ENCODE assay signal across 24 cellular contexts in the genomic region with DNA sequence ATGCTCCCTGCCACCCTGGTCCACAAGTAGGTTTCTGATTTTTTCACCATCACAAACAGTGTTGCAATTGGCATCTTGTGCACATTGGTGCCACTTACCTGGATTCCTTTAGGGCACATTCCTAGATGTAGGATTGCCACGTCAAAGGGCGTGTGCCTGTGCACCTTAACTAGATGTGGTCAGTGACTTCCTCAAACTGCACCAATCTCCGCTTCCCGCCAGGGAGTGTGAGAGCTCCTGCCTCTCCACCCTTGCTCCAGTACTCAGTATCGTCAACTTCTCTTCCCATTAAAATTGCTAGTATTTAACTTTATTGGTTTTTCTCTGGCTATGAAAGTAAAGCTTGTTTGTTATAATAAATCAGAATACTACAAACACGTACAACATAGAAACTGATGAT. TPM values are rescaled to one million over a fixed set of nuclear protein-coding genes. Genes with fewer than 3 reads are reported as not detected.
DNase-seq lines count a peak whose midpoint lies in the region; ATAC-seq and TF ChIP-seq lines count a peak whose summit lies in the region.
"Had no signal": no experiment of that assay in that cellular context is flagged by ENCODE, and none has a peak within 500 bp of the region (broad histone marks: within the 10 kb centered on the region; RNA-seq: fewer than 3 reads in every experiment).

No MANE protein-coding gene starts in this region.

- H3K4me1 ChIP-seq in PC-3 (ENCODE audit: insufficient read depth, low read length) = peaks cover 24% of the 10 kb centered on the region
- H3K4me1 ChIP-seq: right atrium auricular region, transverse colon had no signal

- H3K9ac ChIP-seq in PC-3 (ENCODE audit: low read length) = no peak overlapping the region
- H3K9ac ChIP-seq: BLaER1 treated with 17β-estradiol and CSF1 and Interleukin-3, amounts not matched to agents 10 nM and 100 nM had no signal

- no peaks in the 10 kb centered on the region for H3K27me3 ChIP-seq in PC-3 (ENCODE audit: low read length)
- H3K27me3 ChIP-seq: right atrium auricular region had no signal

- no peaks in the 10 kb centered on the region for H3K9me3 ChIP-seq in PC-3 (ENCODE audit: low read length)
- H3K9me3 ChIP-seq: BLaER1 treated with 17β-estradiol and CSF1 and Interleukin-3, amounts not matched to agents 10 nM and 100 nM; right atrium auricular region; transverse colon had no signal

- H3K36me3 ChIP-seq in PC-3 (ENCODE audit: low read depth, low read length) = no peaks in the 10 kb centered on the region
- H3K36me3 ChIP-seq: BLaER1 treated with 17β-estradiol and CSF1 and Interleukin-3, amounts not matched to agents 10 nM and 100 nM; right atrium auricular region; transverse colon had no signal

- H3K4me2 ChIP-seq in PC-3 (ENCODE audit: low read length) = peak overlapping the region; percentile 53
- H3K4me2 ChIP-seq: BLaER1 treated with 17β-estradiol and CSF1 and Interleukin-3, amounts not matched to agents 10 nM and 100 nM had no signal

- intact Hi-C loops in activated CD4-positive, alpha-beta memory T cell treated with anti-CD3 and anti-CD28 coated beads for 36 hours (cut with micrococcal nuclease) = no loop called here
- intact Hi-C loops in PC-3 (cut with micrococcal nuclease) = no loop called here

- peak overlapping the region; percentile 28 for H3K27ac Mint-ChIP-seq in activated CD4-positive, alpha-beta memory T cell treated with anti-CD3 and anti-CD28 coated beads for 36 hours
- H3K27ac Mint-ChIP-seq in activated CD4-positive, alpha-beta memory T cell treated with anti-CD3 and anti-CD28 coated beads, Interleukin-2, amount 10 ng/mL, durations not matched to agents 7 days and 5 days = no peak overlapping the region
- H3K27ac Mint-ChIP-seq: activated T-cell treated with anti-CD3 and anti-CD28 coated beads, Interleukin-2, amount 50 U/mL, for 24 hours; naive B cell; stimulated activated naive CD8-positive, alpha-beta T cell treated with anti-CD3 and anti-CD28 coated beads, Interleukin-15, amount 100 ng/mL, for 72 hours had no signal

- no peaks in the 10 kb centered on the region for H3K9me2 ChIP-seq in PC-3 (replicated peaks; ENCODE audit: low read length)

- H2AFZ ChIP-seq in PC-3 (ENCODE audit: low read length) = 0 out of 2 replicates have a peak overlapping the region, but pooled peaks have one; percentile 9

- ATAC-seq in PC-3 = peak; percentile 85
- ATAC-seq in HG03571 (IDR thresholded peaks at IDR 0.05; ENCODE audit: unreplicated experiment) = no peak
- no peak for ATAC-seq in GM18498 (IDR thresholded peaks at IDR 0.05; ENCODE audit: unreplicated experiment)
- ATAC-seq: Right ventricle myocardium inferior; stimulated activated naive CD8-positive, alpha-beta T cell treated with anti-CD3 and anti-CD28 coated beads, Interleukin-15, amount 100 ng/mL, for 72 hours had no signal

- no peaks in the 10 kb centered on the region for H3K79me2 ChIP-seq in PC-3 (ENCODE audit: low read length)

- H3K4me3 Mint-ChIP-seq in activated CD4-positive, alpha-beta memory T cell treated with anti-CD3 and anti-CD28 coated beads for 36 hours = no peak overlapping the region
- no peak overlapping the region for H3K4me3 Mint-ChIP-seq in activated CD4-positive, alpha-beta memory T cell treated with anti-CD3 and anti-CD28 coated beads, Interleukin-2, amount 10 ng/mL, durations not matched to agents 7 days and 5 days
- H3K4me3 Mint-ChIP-seq: activated T-cell treated with anti-CD3 and anti-CD28 coated beads, Interleukin-2, amount 50 U/mL, for 24 hours; stimulated activated naive CD8-positive, alpha-beta T cell treated with anti-CD3 and anti-CD28 coated beads, Interleukin-15, amount 100 ng/mL, for 72 hours had no signal

- no peaks in the 10 kb centered on the region for H3K27me3 Mint-ChIP-seq in activated CD4-positive, alpha-beta memory T cell treated with anti-CD3 and anti-CD28 coated beads for 36 hours
- H3K27me3 Mint-ChIP-seq in activated CD4-positive, alpha-beta memory T cell treated with anti-CD3 and anti-CD28 coated beads, Interleukin-2, amount 10 ng/mL, durations not matched to agents 7 days and 5 days = peaks cover 2% of the 10 kb centered on the region
- H3K27me3 Mint-ChIP-seq: activated T-cell treated with anti-CD3 and anti-CD28 coated beads, Interleukin-2, amount 50 U/mL, for 24 hours; stimulated activated naive CD8-positive, alpha-beta T cell treated with anti-CD3 and anti-CD28 coated beads, Interleukin-15, amount 100 ng/mL, for 72 hours had no signal

- POLR2A ChIA-PET in activated CD4-positive, alpha-beta memory T cell treated with anti-CD3 and anti-CD28 coated beads for 36 hours (lab: Charles Lee) = no interaction called here
- POLR2A ChIA-PET in activated CD4-positive, alpha-beta memory T cell treated with anti-CD3 and anti-CD28 coated beads, Interleukin-2, amount 10 ng/mL, durations not matched to agents 7 days and 5 days (lab: Charles Lee) = no interaction called here
- POLR2A ChIA-PET in PC-3 (lab: Charles Lee; ENCODE audit: unreplicated experiment) = no interaction called here

- peaks cover 65% of the 10 kb centered on the region for H3K4me1 Mint-ChIP-seq in activated CD4-positive, alpha-beta memory T cell treated with anti-CD3 and anti-CD28 coated beads for 36 hours (ENCODE audit: low read depth)
- H3K4me1 Mint-ChIP-seq in activated CD4-positive, alpha-beta memory T cell treated with anti-CD3 and anti-CD28 coated beads, Interleukin-2, amount 10 ng/mL, durations not matched to agents 7 days and 5 days = peaks cover 68% of the 10 kb centered on the region

- H3K9me3 Mint-ChIP-seq in activated CD4-positive, alpha-beta memory T cell treated with anti-CD3 and anti-CD28 coated beads for 36 hours = no peaks in the 10 kb centered on the region
- H3K9me3 Mint-ChIP-seq in activated CD4-positive, alpha-beta memory T cell treated with anti-CD3 and anti-CD28 coated beads, Interleukin-2, amount 10 ng/mL, durations not matched to agents 7 days and 5 days = no peaks in the 10 kb centered on the region
- H3K9me3 Mint-ChIP-seq: activated T-cell treated with anti-CD3 and anti-CD28 coated beads, Interleukin-2, amount 50 U/mL, for 24 hours; naive B cell had no signal

- 0 out of 2 replicates have a peak overlapping the region, but pooled peaks have one; percentile 7 for H3K27ac ChIP-seq in PC-3 (ENCODE audit: low read length)
- H3K27ac ChIP-seq: BLaER1 treated with 17β-estradiol and CSF1 and Interleukin-3, amounts not matched to agents 10 nM and 100 nM; right atrium auricular region; transverse colon had no signal

- no TSS peak for BruUV-seq in PC-3 (replicated peaks; lab: Mats Ljungman, UMichigan)

- CTCF ChIA-PET in activated CD4-positive, alpha-beta memory T cell treated with anti-CD3 and anti-CD28 coated beads for 36 hours (lab: Charles Lee) = no interaction called here
- CTCF ChIA-PET in activated CD4-positive, alpha-beta memory T cell treated with anti-CD3 and anti-CD28 coated beads, Interleukin-2, amount 10 ng/mL, durations not matched to agents 7 days and 5 days (lab: Charles Lee) = no interaction called here
- CTCF ChIA-PET in PC-3 (lab: Charles Lee) = interaction anchor here (0.6 kb wide), 1 partner anchor 14 kb away, joined by 4 read pairs; no protein-coding TSS in a partner anchor

- no peaks in the 10 kb centered on the region for H4K20me1 ChIP-seq in PC-3 (ENCODE audit: low read length)

- H3K36me3 Mint-ChIP-seq in activated CD4-positive, alpha-beta memory T cell treated with anti-CD3 and anti-CD28 coated beads for 36 hours = no peaks in the 10 kb centered on the region
- peaks cover 3% of the 10 kb centered on the region for H3K36me3 Mint-ChIP-seq in activated CD4-positive, alpha-beta memory T cell treated with anti-CD3 and anti-CD28 coated beads, Interleukin-2, amount 10 ng/mL, durations not matched to agents 7 days and 5 days (ENCODE audit: low read depth)
- H3K36me3 Mint-ChIP-seq: naive B cell had no signal

- H3F3A ChIP-seq in PC-3 (ENCODE audit: low read length, unreplicated experiment) = no peaks in the 10 kb centered on the region

- no peak for DNase-seq in activated CD4-positive, alpha-beta memory T cell treated with anti-CD3 and anti-CD28 coated beads for 36 hours
- no peak for DNase-seq in activated CD4-positive, alpha-beta memory T cell treated with anti-CD3 and anti-CD28 coated beads, Interleukin-2, amount 10 ng/mL, durations not matched to agents 7 days and 5 days
- DNase-seq in PC-3 (peak; percentile 75), kidney tubule cell (ENCODE audit: low spot score) (peak; percentile 33), superior temporal gyrus (ENCODE audit: extremely low spot score) (no peak), GM03348 (ENCODE audit: low spot score) (no peak)
- DNase-seq: ACHN; activated naive CD4-positive, alpha-beta T cell; activated T-cell treated with anti-CD3 and anti-CD28 coated beads, Interleukin-2, amount 50 U/mL, for 24 hours; amniotic stem cell; glutamatergic neuron; HCEC 1CT; KG1; naive B cell; NCI-H1694 treated with DMSO at 0.1 percent for 48 hours; NCI-H2171 treated with DMSO at 0.1 percent for 48 hours; NCI-H526; stimulated activated naive CD8-positive, alpha-beta T cell treated with anti-CD3 and anti-CD28 coated beads, Interleukin-15, amount 100 ng/mL, for 72 hours; transverse colon had no signal

- no peak overlapping the region for H3K4me3 ChIP-seq in PC-3 (ENCODE audit: low read length)
- H3K4me3 ChIP-seq: BLaER1 treated with 17β-estradiol and CSF1 and Interleukin-3, amounts not matched to agents 10 nM and 100 nM; right atrium auricular region; transverse colon had no signal

- peak; percentile 25; the same call in 1 of the 2 replicates for TF ChIP-seq CTCF in PC-3 (conservative IDR thresholded peaks at IDR 0.05; ENCODE audit: low read depth, low read length)

RNA-seq across cellular contexts. Expression of a gene that starts 23.2 kb away (rescaled TPM):
- total RNA-seq in activated CD4-positive, alpha-beta memory T cell treated with anti-CD3 and anti-CD28 coated beads for 36 hours = 10 to 100 TPM; 29.3 to 29.7 TPM
- 10 to 100 TPM; 24.8 to 26.3 TPM for total RNA-seq in activated CD4-positive, alpha-beta memory T cell treated with anti-CD3 and anti-CD28 coated beads, Interleukin-2, amount 10 ng/mL, durations not matched to agents 7 days and 5 days
- total RNA-seq in PC-3 (2014; rRNA removed) = 10.0 and 10.9 TPM in 2 replicates

Comparison
In these comparisons a context has a peak if more than half of its experiments do, and no peak if none do; other contexts are left out.
1. DNase-seq: peak in PC-3 (single experiment) and kidney tubule cell (single experiment); none in activated CD4-positive, alpha-beta memory T cell treated with anti-CD3 and anti-CD28 coated beads for 36 hours (single experiment), activated CD4-positive, alpha-beta memory T cell treated with anti-CD3 and anti-CD28 coated beads, Interleukin-2, amount 10 ng/mL, durations not matched to agents 7 days and 5 days (single experiment), superior temporal gyrus (single experiment) and GM03348 (single experiment).